In genomic region chr11:71199226-71199815, GRCh38 we compare ENCODE assay signal across 1 cellular context.
TF ChIP-seq lines count a peak whose summit lies in the region.

No MANE protein-coding gene starts in this region.

TF ChIP-seq in WTC11, 78 proteins besides CTCF, POLR2A, EP300 and RAD21:
- TF ChIP-seq TCF7 (CRISPR knock-in tag; IDR thresholded peaks at IDR 0.05; ENCODE audit: low read depth) (no peak), AFF4 (CRISPR knock-in tag; IDR thresholded peaks at IDR 0.05; ENCODE audit: borderline replicate concordance) (no peak), ZBTB43 (CRISPR knock-in tag; IDR thresholded peaks at IDR 0.05) (no peak), NR2C2 (CRISPR knock-in tag; IDR thresholded peaks at IDR 0.05) (no peak), CDX4 (CRISPR knock-in tag; IDR thresholded peaks at IDR 0.05; ENCODE audit: borderline replicate concordance) (no peak), CREM (CRISPR knock-in tag; IDR thresholded peaks at IDR 0.05) (no peak), ZNF232 (CRISPR knock-in tag; IDR thresholded peaks at IDR 0.05) (no peak), TP53 (CRISPR knock-in tag; IDR thresholded peaks at IDR 0.05) (no peak), EMX1 (CRISPR knock-in tag; IDR thresholded peaks at IDR 0.05) (no peak), NFYB (CRISPR knock-in tag; conservative IDR thresholded peaks at IDR 0.05; ENCODE audit: low read depth) (no peak), ZNF121 (CRISPR knock-in tag; IDR thresholded peaks at IDR 0.05) (no peak), E2F1 (CRISPR knock-in tag; IDR thresholded peaks at IDR 0.05) (no peak), ZNF512 (CRISPR knock-in tag; IDR thresholded peaks at IDR 0.05; ENCODE audit: borderline replicate concordance) (no peak), ZNF416 (CRISPR knock-in tag; IDR thresholded peaks at IDR 0.05) (no peak), ZMAT4 (CRISPR knock-in tag; IDR thresholded peaks at IDR 0.05) (no peak), SMAD3 (CRISPR knock-in tag; IDR thresholded peaks at IDR 0.05; ENCODE audit: borderline replicate concordance) (no peak)
